Comparison of ENCODE assay signal across 11 cellular contexts in the genomic region with DNA sequence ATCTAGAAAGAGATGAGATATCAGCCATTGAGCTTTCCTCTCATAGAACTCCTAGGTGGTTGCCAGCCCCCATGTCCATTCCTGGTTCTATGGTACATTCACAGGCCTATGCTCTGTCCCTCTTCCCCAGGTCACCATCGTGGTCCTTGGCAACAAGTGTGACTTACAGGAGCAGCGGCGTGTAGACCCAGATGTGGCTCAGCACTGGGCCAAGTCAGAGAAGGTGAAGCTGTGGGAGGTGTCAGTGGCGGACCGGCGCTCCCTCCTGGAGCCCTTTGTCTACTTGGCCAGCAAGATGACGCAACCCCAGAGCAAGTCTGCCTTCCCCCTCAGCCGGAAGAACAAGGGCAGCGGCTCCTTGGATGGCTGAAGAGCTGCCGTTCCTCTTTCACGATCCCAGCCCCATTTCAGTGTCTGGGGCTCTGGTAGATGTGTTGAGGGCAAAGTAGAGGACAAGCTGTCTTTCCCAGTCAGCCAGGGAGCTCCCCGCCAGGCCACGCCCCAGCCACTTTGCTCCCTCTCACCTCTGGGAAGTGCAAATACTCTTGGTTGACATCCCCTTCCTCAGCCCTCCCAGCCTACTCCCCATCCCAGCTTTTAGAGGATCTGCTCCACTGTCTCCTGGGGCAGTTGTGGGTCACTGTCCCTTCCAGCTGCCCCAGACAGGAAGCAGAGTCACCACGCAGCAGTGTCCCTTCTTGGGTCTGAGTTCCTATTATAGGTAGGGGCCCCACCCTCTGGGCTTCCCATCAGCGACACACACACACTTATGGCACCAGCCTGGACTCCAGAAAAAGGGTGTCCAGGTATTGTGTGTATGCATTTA. TPM values are rescaled to one million over a fixed set of nuclear protein-coding genes. Genes with fewer than 3 reads are reported as not detected.
A peak's percentile ranks its signal among the peaks of the same experiment; 100 is the strongest.
DNase-seq lines count a peak whose midpoint lies in the region; ATAC-seq and TF ChIP-seq lines count a peak whose summit lies in the region.
"Had no signal": no experiment of that assay in that cellular context is flagged by ENCODE, and none has a peak within 500 bp of the region (broad histone marks: within the 10 kb centered on the region; RNA-seq: fewer than 3 reads in every experiment).

No MANE protein-coding gene starts in this region.

- H3K56ac ChIP-seq in mesendoderm (ENCODE audit: low read length) (no peak overlapping the region), H9 (ENCODE audit: insufficient read length, low read depth, low read length) (no peak overlapping the region)

- H3K4me1 ChIP-seq in mesendoderm (ENCODE audit: control insufficient read depth, low read depth, low read length) (peaks cover 2% of the 10 kb centered on the region), H9 (ENCODE audit: insufficient read depth, low read length) (no peaks in the 10 kb centered on the region)

- H3K4me3 Mint-ChIP-seq in dendritic cell treated with granulocyte-macrophage colony-stimulating factor and Interleukin-4, amounts not matched to agents 40 ng/mL and 50 ng/mL, for 4 days: peak overlapping the region; percentile 54
- no peak overlapping the region; a peak in 1 of 5 replicates for H3K4me3 Mint-ChIP-seq in H9
- H3K4me3 Mint-ChIP-seq: activated naive CD8-positive, alpha-beta T cell had no signal

- DNase-seq in MV-4-11 (lab: John Stamatoyannopoulos, UW) (peak; percentile 91), mesendoderm (peak; percentile 42), H9 (no peak), NCI-H446 treated with DMSO at 0.1 percent for 48 hours (lab: John Stamatoyannopoulos, UW) (no peak)
- DNase-seq in stimulated activated CD8-positive, alpha-beta memory T cell treated with anti-CD3 and anti-CD28 coated beads, Interleukin-4, amount 100 ng/mL, for 48 hours: no peak
- DNase-seq: NCI-H2081 treated with DMSO at 0.1 percent for 48 hours, T-helper 9 cell had no signal

- H2BK15ac ChIP-seq in mesendoderm (replicated peaks; ENCODE audit: low read depth): no peak overlapping the region
- no peak overlapping the region for H2BK15ac ChIP-seq in H9 (ENCODE audit: low read depth, low read length)

- ATAC-seq in GM18498 (IDR thresholded peaks at IDR 0.05; ENCODE audit: unreplicated experiment): no peak

- intact Hi-C loops in dendritic cell treated with granulocyte-macrophage colony-stimulating factor and Interleukin-4, amounts not matched to agents 40 ng/mL and 50 ng/mL, for 4 days (cut with micrococcal nuclease): loop anchor here (2.0 to 10.0 kb wide), 2 partner anchors 93 to 261 kb away; partner anchors contain the start of gene STAT5A

- peaks cover 88% of the 10 kb centered on the region for H3K4me1 Mint-ChIP-seq in dendritic cell treated with granulocyte-macrophage colony-stimulating factor and Interleukin-4, amounts not matched to agents 40 ng/mL and 50 ng/mL, for 4 days (ENCODE audit: low read depth)
- peaks cover 32 to 45% of the 10 kb centered on the region in 2 experiments for H3K4me1 Mint-ChIP-seq in H9

- H3K36me3 ChIP-seq in mesendoderm (ENCODE audit: control insufficient read depth, insufficient read depth, low read length): peaks cover 3% of the 10 kb centered on the region

- H4K5ac ChIP-seq in mesendoderm (ENCODE audit: low read length) (no peak overlapping the region), H9 (ENCODE audit: insufficient read length, low read depth, low read length) (no peak overlapping the region)

- no peak overlapping the region for H2BK20ac ChIP-seq in H9 (ENCODE audit: low read depth, low read length, poor library complexity, severe bottlenecking)

- no peak overlapping the region for H3K4me2 ChIP-seq in mesendoderm (ENCODE audit: low read length)
- no peak overlapping the region for H3K4me2 ChIP-seq in H9 (ENCODE audit: insufficient read depth, insufficient read length, low read length)

- H3K27me3 Mint-ChIP-seq in dendritic cell treated with granulocyte-macrophage colony-stimulating factor and Interleukin-4, amounts not matched to agents 40 ng/mL and 50 ng/mL, for 4 days: no peaks in the 10 kb centered on the region
- H3K27me3 Mint-ChIP-seq in H9 (ENCODE audit: low read depth): no peaks in the 10 kb centered on the region; the same call in none of the 2 replicates
- H3K27me3 Mint-ChIP-seq: activated naive CD8-positive, alpha-beta T cell had no signal

- no peak overlapping the region for H3K4ac ChIP-seq in mesendoderm (ENCODE audit: low read depth, low read length)
- H3K4ac ChIP-seq in H9 (ENCODE audit: low read depth, low read length): no peak overlapping the region

- H4K91ac ChIP-seq in H9 (ENCODE audit: insufficient read length, low read depth, low read length): no peak overlapping the region

- no peak overlapping the region for H2AFZ ChIP-seq in H9 (ENCODE audit: low read length)

- H3K9me3 Mint-ChIP-seq in dendritic cell treated with granulocyte-macrophage colony-stimulating factor and Interleukin-4, amounts not matched to agents 40 ng/mL and 50 ng/mL, for 4 days: no peaks in the 10 kb centered on the region
- no peaks in the 10 kb centered on the region for H3K9me3 Mint-ChIP-seq in H9

- TF ChIP-seq CTCF in 22Rv1 (IDR thresholded peaks at IDR 0.05) (no peak), H9 (conservative IDR thresholded peaks at IDR 0.05) (no peak)

- WGBS in mesendoderm (ENCODE audit: extremely low coverage, insufficient coverage, low lambda C conversion rate): no CpG with 5 or more reads among the region's 15 CpGs
- WGBS in H9 (ENCODE audit: extremely low coverage, insufficient read length, low lambda C conversion rate): no CpG with 5 or more reads among the region's 15 CpGs

- no peak overlapping the region for H4K8ac ChIP-seq in mesendoderm (ENCODE audit: low read depth, low read length)
- no peak overlapping the region for H4K8ac ChIP-seq in H9 (replicated peaks; ENCODE audit: insufficient read length, low read depth, low read length)

- no peak overlapping the region for H3K14ac ChIP-seq in H9 (ENCODE audit: insufficient read depth, low read length)

- no peaks in the 10 kb centered on the region for H3K27me3 ChIP-seq in mesendoderm (ENCODE audit: insufficient read depth, low read length, poor library complexity)
- no peaks in the 10 kb centered on the region; the same call in 1 of the 2 replicates for H3K27me3 ChIP-seq in H9 (ENCODE audit: insufficient read depth, low read length)

- H3K79me1 ChIP-seq in mesendoderm (ENCODE audit: low read length) (peaks cover 8% of the 10 kb centered on the region), H9 (ENCODE audit: insufficient read depth, low read depth, low read length, poor library complexity, severe bottlenecking) (no peaks in the 10 kb centered on the region)

- H3K23me2 ChIP-seq in H9 (ENCODE audit: insufficient read length, low read depth, low read length, poor library complexity, severe bottlenecking): peaks cover 2% of the 10 kb centered on the region

- no peak overlapping the region for H3K4me3 ChIP-seq in mesendoderm (ENCODE audit: low read length)

- H4K20me1 ChIP-seq in H9 (ENCODE audit: control insufficient read depth, insufficient read depth, insufficient read length): no peaks in the 10 kb centered on the region

- H3K27ac Mint-ChIP-seq in dendritic cell treated with granulocyte-macrophage colony-stimulating factor and Interleukin-4, amounts not matched to agents 40 ng/mL and 50 ng/mL, for 4 days: peak overlapping the region; percentile 95
- peak overlapping the region in 1 of 3 experiments; percentile 69; a peak in 1 of 7 replicates for H3K27ac Mint-ChIP-seq in H9
- H3K27ac Mint-ChIP-seq: activated naive CD8-positive, alpha-beta T cell had no signal

- H3K18ac ChIP-seq in mesendoderm (ENCODE audit: low read length) (no peak overlapping the region), H9 (ENCODE audit: insufficient read length, low read depth, low read length) (no peak overlapping the region)

- H3K27ac ChIP-seq in 22Rv1 (peak overlapping the region; percentile 32; the same call in 1 of the 2 replicates), mesendoderm (ENCODE audit: low read depth, low read length) (no peak overlapping the region), H9 (ENCODE audit: insufficient read length, low read depth, low read length) (no peak overlapping the region)

- peaks cover 53% of the 10 kb centered on the region for H3K36me3 Mint-ChIP-seq in dendritic cell treated with granulocyte-macrophage colony-stimulating factor and Interleukin-4, amounts not matched to agents 40 ng/mL and 50 ng/mL, for 4 days (ENCODE audit: low read depth)
- peaks cover 21 to 41% (median 39%) of the 10 kb centered on the region in 3 experiments for H3K36me3 Mint-ChIP-seq in H9 (ENCODE audit: insufficient read depth in 1 of 3, low read depth in 3 of 3)

- H3K79me2 ChIP-seq in mesendoderm (ENCODE audit: control insufficient read depth, insufficient read depth, low read length) (peaks cover 10% of the 10 kb centered on the region), H9 (ENCODE audit: insufficient read depth, low read length) (no peaks in the 10 kb centered on the region)

- H2BK5ac ChIP-seq in mesendoderm (ENCODE audit: low read length) (no peak overlapping the region), H9 (ENCODE audit: insufficient read length, low read length) (no peak overlapping the region)

- H3T11ph ChIP-seq in H9 (ENCODE audit: low read length): no peak overlapping the region

- H3K9ac ChIP-seq in mesendoderm (ENCODE audit: low read length): no peak overlapping the region
- H3K9ac ChIP-seq in H9 (ENCODE audit: extremely low read depth, insufficient read length, low read length): no peak overlapping the region

- H2AK5ac ChIP-seq in mesendoderm (ENCODE audit: low read length): no peak overlapping the region
- H2AK5ac ChIP-seq in H9 (ENCODE audit: insufficient read length, low read length): no peak overlapping the region

- no peak overlapping the region for H2BK12ac ChIP-seq in H9 (ENCODE audit: insufficient read length, low read depth, low read length)

- no peak overlapping the region for H2BK120ac ChIP-seq in mesendoderm (ENCODE audit: low read depth, low read length)
- H2BK120ac ChIP-seq in H9 (ENCODE audit: low read depth, low read length, poor library complexity, severe bottlenecking): no peak overlapping the region

- H3K23ac ChIP-seq in mesendoderm (ENCODE audit: low read length): no peak overlapping the region
- no peak overlapping the region for H3K23ac ChIP-seq in H9 (ENCODE audit: insufficient read length, low read depth, low read length)

- no peaks in the 10 kb centered on the region for H3K9me3 ChIP-seq in H9 (ENCODE audit: control insufficient read depth, low read depth, low read length)

RNA-seq across cellular contexts. Expression of gene NKIRAS2, which starts 3.8 kb away (rescaled TPM):
- polyA plus RNA-seq in mesendoderm (2013, experiment 1 of 2): 43.6 TPM
- 42.4 TPM for polyA plus RNA-seq in mesendoderm (2013, experiment 2 of 2)
- total RNA-seq in H9 (2021): 36.6 and 37.1 TPM in 2 replicates

RNA-seq across cellular contexts. Expression of gene DNAJC7, which starts 6.5 kb away (rescaled TPM):
- polyA plus RNA-seq in mesendoderm (2013, experiment 1 of 2): 157 TPM
- polyA plus RNA-seq in mesendoderm (2013, experiment 2 of 2): 150 TPM
- total RNA-seq in H9 (2021): 135 and 141 TPM in 2 replicates

RNA-seq across cellular contexts. Expression of gene C17orf113, which starts 26.7 kb away (rescaled TPM):
- 0.29 TPM for polyA plus RNA-seq in mesendoderm (2013, experiment 1 of 2)
- 0.20 TPM for polyA plus RNA-seq in mesendoderm (2013, experiment 2 of 2)
- total RNA-seq in H9 (2021): 1.0 and 1.2 TPM in 2 replicates

RNA-seq across cellular contexts. Expression of gene CNP, which starts 57.1 kb away (rescaled TPM):
- 21.5 TPM for polyA plus RNA-seq in mesendoderm (2013, experiment 1 of 2)
- polyA plus RNA-seq in mesendoderm (2013, experiment 2 of 2): 21.6 TPM
- 78.5 and 79.7 TPM in 2 replicates for total RNA-seq in H9 (2021)

Comparison
In these comparisons a context has a peak if more than half of its experiments do, and no peak if none do; other contexts are left out.
1. DNase-seq: peak in MV-4-11 (single experiment) and mesendoderm (single experiment); none in H9 (single experiment), stimulated activated CD8-positive, alpha-beta memory T cell treated with anti-CD3 and anti-CD28 coated beads, Interleukin-4, amount 100 ng/mL, for 48 hours (single experiment) and NCI-H446 treated with DMSO at 0.1 percent for 48 hours (single experiment).